ENCODE assay signal across 8 cellular contexts in the genomic region with DNA sequence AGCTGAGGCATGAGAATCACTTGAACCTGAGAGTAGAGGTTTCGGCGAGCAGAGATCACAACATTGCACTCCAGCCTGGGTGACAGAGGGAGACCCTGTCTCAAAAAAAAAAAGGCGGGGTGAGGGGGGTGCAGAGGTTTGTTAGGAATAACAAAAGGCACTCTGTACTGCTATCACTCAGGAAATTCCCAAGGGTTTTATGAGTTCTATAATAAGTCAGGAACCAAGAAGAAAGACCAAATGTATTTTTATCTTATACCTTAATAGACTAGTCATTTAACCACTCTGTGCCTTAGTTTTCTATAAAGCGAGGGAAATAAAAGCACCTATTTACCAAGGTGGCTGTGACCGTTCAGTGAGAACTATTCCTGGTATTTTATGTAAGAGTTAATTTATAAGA.
"Had no signal": no experiment of that assay in that cellular context is flagged by ENCODE, and none has a peak within 500 bp of the region (broad histone marks: within the 10 kb centered on the region; RNA-seq: fewer than 3 reads in every experiment).

No MANE protein-coding gene starts in this region.

- H2AFZ ChIP-seq: GM23248 had no signal

- H3K27me3 Mint-ChIP-seq: IgD-negative memory B cell had no signal

- H3K27ac ChIP-seq: GM23248, HL-60, KMS-11 had no signal

- H3K27ac Mint-ChIP-seq: IgD-negative memory B cell had no signal

- H3K4me1 Mint-ChIP-seq: IgD-negative memory B cell had no signal

- H3K4me3 ChIP-seq: GM23248 had no signal

- H3K4me3 Mint-ChIP-seq: H9, IgD-negative memory B cell had no signal

- ATAC-seq: HepG2 had no signal

- H3K9me3 Mint-ChIP-seq: H9 had no signal

- DNase-seq: GM23248, H9, HCEC 1CT, KBM-7 had no signal

- H3K4me2 ChIP-seq: KMS-11 had no signal
